In genomic region chr3:141382571-141382970, GRCh38 we compare ENCODE assay signal across 21 cellular contexts. TPM values are rescaled to one million over a fixed set of nuclear protein-coding genes. Genes with fewer than 3 reads are reported as not detected.
DNase-seq lines count a peak whose midpoint lies in the region; TF ChIP-seq lines count a peak whose summit lies in the region.
"Had no signal": no experiment of that assay in that cellular context is flagged by ENCODE, and none has a peak within 500 bp of the region (broad histone marks: within the 10 kb centered on the region; RNA-seq: fewer than 3 reads in every experiment).

No MANE protein-coding gene starts in this region.

- H3K9me3 Mint-ChIP-seq in nephron = no peaks in the 10 kb centered on the region

- no peak overlapping the region for H3K4me3 ChIP-seq in KMS-11 (IDR thresholded peaks at IDR 0.05; ENCODE audit: insufficient read depth, low read depth, low read length)
- H3K4me3 ChIP-seq in tibial nerve = no peak overlapping the region
- H3K4me3 ChIP-seq: cardiac muscle cell, HAP-1, SJSA1, smooth muscle cell had no signal

- no peak for TF ChIP-seq EP300 in tibial nerve (IDR thresholded peaks at IDR 0.05)

- WGBS in tibial nerve, 2 donors = 91 to 100% methylated on average over 2 of the region's 2 CpGs

- no peak overlapping the region for H3K4me3 Mint-ChIP-seq in nephron
- H3K4me3 Mint-ChIP-seq: activated CD8-positive, alpha-beta memory T cell treated with anti-CD3 and anti-CD28 coated beads, Interleukin-2, amount 10 ng/mL, durations not matched to agents 7 days and 5 days had no signal

- H3K4me1 ChIP-seq in KMS-11 (ENCODE audit: low read depth, poor library complexity, severe bottlenecking) = peaks cover 86% of the 10 kb centered on the region
- peaks cover 0 to 31% (median 9%) of the 10 kb centered on the region in 4 donors for H3K4me1 ChIP-seq in tibial nerve
- H3K4me1 ChIP-seq: HAP-1, SJSA1 had no signal

- peak; percentile 73 for DNase-seq in DMS 273 (lab: John Stamatoyannopoulos, UW; ENCODE audit: unreplicated experiment)
- no peak for DNase-seq in DMS 273 treated with DMSO at 0.1 percent for 48 hours (lab: John Stamatoyannopoulos, UW)
- DNase-seq in SK-N-DZ (ENCODE audit: low spot score) = peak; percentile 17
- no peak for DNase-seq in head of caudate nucleus
- DNase-seq in tibial nerve (ENCODE audit: low spot score in 2 of 2) = no peak
- DNase-seq in GM19238 (ENCODE audit: insufficient read length, low spot score) = no peak
- DNase-seq: activated CD8-positive, alpha-beta memory T cell treated with anti-CD3 and anti-CD28 coated beads, Interleukin-2, amount 10 ng/mL, durations not matched to agents 7 days and 5 days; activated effector memory CD4-positive, alpha-beta T cell treated with Interleukin-2 at 50 U/mL for 16 hours; Karpas-422; left colon; NCI-H446 treated with DMSO at 0.1 percent for 48 hours; OCI-M1; stimulated activated CD4-positive, alpha-beta T cell treated with anti-CD3 and anti-CD28 coated beads, Interleukin-4, amount 100 ng/mL, for 4 hours; T-helper 9 cell had no signal

- peak overlapping the region; percentile 99 for H3K27ac ChIP-seq in KMS-11
- H3K27ac ChIP-seq in tibial nerve = no peak overlapping the region
- H3K27ac ChIP-seq: 22Rv1, cardiac muscle cell, SJSA1 had no signal

- no peaks in the 10 kb centered on the region for H3K9me3 ChIP-seq in tibial nerve
- H3K9me3 ChIP-seq: HAP-1, SJSA1 had no signal

- peak overlapping the region; percentile 98; the same call in 1 of the 2 replicates for H3K9ac ChIP-seq in KMS-11

- H3K36me3 Mint-ChIP-seq in nephron (ENCODE audit: low read depth) = peaks cover 16% of the 10 kb centered on the region

- H3K27me3 ChIP-seq in KMS-11 (ENCODE audit: insufficient read depth, low read depth) = no peaks in the 10 kb centered on the region
- no peaks in the 10 kb centered on the region for H3K27me3 ChIP-seq in tibial nerve
- H3K27me3 ChIP-seq: cardiac muscle cell, SJSA1 had no signal

- intact Hi-C loops in head of caudate nucleus (cut with DNase I) = no loop called here

- no peak overlapping the region for H2AFZ ChIP-seq in KMS-11 (ENCODE audit: low read depth)

- no peaks in the 10 kb centered on the region for H4K20me1 ChIP-seq in KMS-11 (ENCODE audit: insufficient read depth)

- no peak for TF ChIP-seq POLR2A in tibial nerve (IDR thresholded peaks at IDR 0.05)

- H3K4me1 Mint-ChIP-seq in nephron = peaks cover 47% of the 10 kb centered on the region

- H3K79me2 ChIP-seq in KMS-11 (ENCODE audit: insufficient read depth, low read depth) = peaks cover 65% of the 10 kb centered on the region

- H3K27ac Mint-ChIP-seq in nephron = peak overlapping the region; percentile 48 to 99 (median 94)
- H3K27ac Mint-ChIP-seq: activated CD8-positive, alpha-beta memory T cell treated with anti-CD3 and anti-CD28 coated beads, Interleukin-2, amount 10 ng/mL, durations not matched to agents 7 days and 5 days had no signal

- H3K36me3 ChIP-seq in KMS-11 (ENCODE audit: insufficient read depth) (peaks cover 4% of the 10 kb centered on the region; the same call in 1 of the 2 replicates), tibial nerve (peaks cover 0 to 24% (median 0%) of the 10 kb centered on the region in 3 donors)
- H3K36me3 ChIP-seq: cardiac muscle cell, HAP-1 had no signal

- TF ChIP-seq CTCF in KMS-11 (conservative IDR thresholded peaks at IDR 0.05; ENCODE audit: low read depth, low read length) (no peak), nephron (IDR thresholded peaks at IDR 0.05; ENCODE audit: unreplicated experiment in 3 of 3) (no peak), tibial nerve (IDR thresholded peaks at IDR 0.05) (no peak)

- H3K27me3 Mint-ChIP-seq in nephron (ENCODE audit: low read depth) = no peaks in the 10 kb centered on the region
- H3K27me3 Mint-ChIP-seq: activated CD8-positive, alpha-beta memory T cell treated with anti-CD3 and anti-CD28 coated beads, Interleukin-2, amount 10 ng/mL, durations not matched to agents 7 days and 5 days had no signal

- peak overlapping the region; percentile 99 for H3K4me2 ChIP-seq in KMS-11
- H3K4me2 ChIP-seq: smooth muscle cell had no signal

RNA-seq across cellular contexts. Expression of gene ZBTB38, which starts 14.3 kb away (rescaled TPM):
- 4.7 and 8.1 TPM in 2 replicates for polyA plus RNA-seq in SK-N-DZ (2014; cell fraction: cytosol; rRNA removed)
- 4.0 and 4.3 TPM in 2 replicates for polyA plus RNA-seq in SK-N-DZ (2014; cell fraction: nucleus; rRNA removed)
- total RNA-seq in tibial nerve = 100 to 1,000 TPM; 121 to 171 (median 150) TPM

Comparison
In these comparisons a context has a peak if more than half of its experiments do, and no peak if none do; other contexts are left out.
1. DNase-seq: peak in DMS 273 (single experiment) and SK-N-DZ (single experiment); none in DMS 273 treated with DMSO at 0.1 percent for 48 hours (single experiment), head of caudate nucleus (0 of 42), tibial nerve (0 of 2) and GM19238 (single experiment).